ENCODE assay signal across 1 cellular context in genomic region chr19:13880059-13880672, GRCh38.
TF ChIP-seq lines count a peak whose summit lies in the region.

No MANE protein-coding gene starts in this region.

TF ChIP-seq in HEK293, 187 proteins besides CTCF, POLR2A, EP300 and RAD21 (continued from another document):
- TF ChIP-seq ZNF660 (tag by site-specific recombination; IDR thresholded peaks at IDR 0.05) (peak; percentile 96), ZNF624 (tag by site-specific recombination; IDR thresholded peaks at IDR 0.05) (no peak), ZBTB48 (tag by site-specific recombination; IDR thresholded peaks at IDR 0.05) (peak; percentile 59; the same call in 1 of the 2 replicates), ZNF791 (tag by site-specific recombination; IDR thresholded peaks at IDR 0.05) (no peak), ZNF19 (tag by site-specific recombination; IDR thresholded peaks at IDR 0.05; ENCODE audit: low read depth) (no peak), ZNF701 (tag by site-specific recombination; IDR thresholded peaks at IDR 0.05) (no peak), ZNF24 (tag by site-specific recombination; IDR thresholded peaks at IDR 0.05) (peak; percentile 86), ZNF211 (tag by site-specific recombination; IDR thresholded peaks at IDR 0.05; ENCODE audit: low read depth) (no peak), ZNF292 (tag by site-specific recombination; IDR thresholded peaks at IDR 0.05; ENCODE audit: borderline replicate concordance, low read depth) (no peak), SP3 (tag by site-specific recombination; IDR thresholded peaks at IDR 0.05) (peak; percentile 52), PRDM6 (tag by site-specific recombination; IDR thresholded peaks at IDR 0.05) (no peak), ZNF707 (tag by site-specific recombination; IDR thresholded peaks at IDR 0.05) (no peak), ZNF548 (tag by site-specific recombination; IDR thresholded peaks at IDR 0.05) (no peak), ZNF10 (tag by site-specific recombination; IDR thresholded peaks at IDR 0.05) (peak; percentile 44; the same call in 1 of the 2 replicates), ZNF426 (tag by site-specific recombination; IDR thresholded peaks at IDR 0.05) (no peak), ZNF37A (tag by site-specific recombination; IDR thresholded peaks at IDR 0.05) (no peak), ZNF366 (tag by site-specific recombination; conservative IDR thresholded peaks at IDR 0.05) (0 out of 2 replicates have a peak, but pooled peaks have one; percentile 22), SCRT1 (tag by site-specific recombination; IDR thresholded peaks at IDR 0.05; ENCODE audit: borderline replicate concordance) (no peak), ZNF654 (tag by site-specific recombination; IDR thresholded peaks at IDR 0.05; ENCODE audit: low read depth) (peak; percentile 99), KLF1 (tag by site-specific recombination; IDR thresholded peaks at IDR 0.05) (peak; percentile 36), ZNF580 (tag by site-specific recombination; IDR thresholded peaks at IDR 0.05) (no peak), ZNF521 (tag by site-specific recombination; IDR thresholded peaks at IDR 0.05) (no peak), ZNF114 (tag by site-specific recombination; IDR thresholded peaks at IDR 0.05) (no peak), ZNF16 (tag by site-specific recombination; IDR thresholded peaks at IDR 0.05; ENCODE audit: low read depth) (no peak), ZNF398 (tag by site-specific recombination; IDR thresholded peaks at IDR 0.05) (peak; percentile 52; the same call in 1 of the 2 replicates), ZNF600 (tag by site-specific recombination; IDR thresholded peaks at IDR 0.05) (no peak; the same call in 1 of the 2 replicates), ZNF416 (tag by site-specific recombination; IDR thresholded peaks at IDR 0.05) (no peak), ZNF549 (tag by site-specific recombination; IDR thresholded peaks at IDR 0.05) (no peak), KLF16 (tag by site-specific recombination; IDR thresholded peaks at IDR 0.05) (0 out of 2 replicates have a peak, but pooled peaks have one; percentile 35), ZNF560 (tag by site-specific recombination; IDR thresholded peaks at IDR 0.05; ENCODE audit: borderline replicate concordance) (no peak), ZNF404 (tag by site-specific recombination; IDR thresholded peaks at IDR 0.05) (no peak), ZBTB1 (tag by site-specific recombination; IDR thresholded peaks at IDR 0.05) (no peak), BCL11B (tag by site-specific recombination; IDR thresholded peaks at IDR 0.05; ENCODE audit: low read depth) (peak; percentile 84), ZNF302 (tag by site-specific recombination; IDR thresholded peaks at IDR 0.05; ENCODE audit: low read depth) (no peak), PRDM2 (tag by site-specific recombination; IDR thresholded peaks at IDR 0.05; ENCODE audit: borderline replicate concordance) (no peak), ZNF132 (tag by site-specific recombination; IDR thresholded peaks at IDR 0.05; ENCODE audit: borderline replicate concordance) (no peak), OSR2 (tag by site-specific recombination; IDR thresholded peaks at IDR 0.05) (no peak), ZNF394 (tag by site-specific recombination; IDR thresholded peaks at IDR 0.05; ENCODE audit: borderline replicate concordance) (peak; percentile 55; the same call in 1 of the 2 replicates), INSM2 (tag by site-specific recombination; IDR thresholded peaks at IDR 0.05) (peak; percentile 56; the same call in 1 of the 2 replicates)
